ENCODE assay signal across 11 cellular contexts in the genomic region with DNA sequence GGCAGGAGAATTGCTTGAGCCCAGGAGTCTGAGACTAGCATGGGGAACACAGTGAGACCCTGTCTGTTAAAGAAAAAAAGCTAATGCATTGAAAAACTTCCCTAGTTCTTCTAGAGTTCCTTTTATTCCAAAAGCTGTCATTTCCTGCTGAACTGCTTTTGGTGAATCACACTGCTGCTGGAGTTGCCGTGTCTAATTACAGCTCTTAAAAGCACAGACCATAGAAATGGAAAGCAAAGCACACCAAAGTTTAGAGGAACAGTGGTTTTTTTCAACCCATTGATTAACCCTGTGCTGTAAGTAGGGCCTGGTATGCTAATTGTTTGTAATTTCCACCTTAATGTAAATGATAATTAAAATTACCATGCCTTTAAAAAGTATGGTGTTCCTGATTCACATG. TPM values are rescaled to one million over a fixed set of nuclear protein-coding genes. Genes with fewer than 3 reads are reported as not detected.
DNase-seq lines count a peak whose midpoint lies in the region; ATAC-seq and TF ChIP-seq lines count a peak whose summit lies in the region.
"Had no signal": no experiment of that assay in that cellular context is flagged by ENCODE, and none has a peak within 500 bp of the region (broad histone marks: within the 10 kb centered on the region; RNA-seq: fewer than 3 reads in every experiment).

No MANE protein-coding gene starts in this region.

- H3K9me3 Mint-ChIP-seq in H9: peaks cover 2 to 4% of the 10 kb centered on the region in 2 experiments; a peak in 1 of 5 replicates
- no peaks in the 10 kb centered on the region for H3K9me3 Mint-ChIP-seq in stimulated activated effector memory CD8-positive, alpha-beta T cell treated with anti-CD3 and anti-CD28 coated beads, Interleukin-12 subunit alpha, Interleukin-12 subunit beta, amount 100 ng/mL, for 72 hours
- H3K9me3 Mint-ChIP-seq: activated naive CD4-positive, alpha-beta T cell treated with anti-CD3 and anti-CD28 coated beads, Interleukin-2, amount 50 U/mL, for 24 hours had no signal

- H3K14ac ChIP-seq in H9 (ENCODE audit: insufficient read depth, low read length): no peak overlapping the region

- H4K20me1 ChIP-seq in H9 (ENCODE audit: control insufficient read depth, insufficient read depth, insufficient read length) (no peaks in the 10 kb centered on the region), osteoblast (ENCODE audit: insufficient read depth, low read length) (no peaks in the 10 kb centered on the region)

- H3T11ph ChIP-seq in H9 (ENCODE audit: low read length): no peak overlapping the region

- peaks cover 46 to 55% of the 10 kb centered on the region in 2 experiments for H3K4me1 Mint-ChIP-seq in H9
- H3K4me1 Mint-ChIP-seq in stimulated activated effector memory CD8-positive, alpha-beta T cell treated with anti-CD3 and anti-CD28 coated beads, Interleukin-12 subunit alpha, Interleukin-12 subunit beta, amount 100 ng/mL, for 72 hours: peaks cover 21% of the 10 kb centered on the region

- H3K23me2 ChIP-seq in H9 (ENCODE audit: insufficient read length, low read depth, low read length, poor library complexity, severe bottlenecking): no peaks in the 10 kb centered on the region

- 0 out of 2 replicates have a peak, but pooled peaks cover 2% of the 10 kb centered on the region for H3K79me2 ChIP-seq in H9 (ENCODE audit: insufficient read depth, low read length)
- peaks cover 56% of the 10 kb centered on the region for H3K79me2 ChIP-seq in osteoblast (ENCODE audit: insufficient read depth, low read length)

- no peak overlapping the region for H3K9ac ChIP-seq in H9 (ENCODE audit: extremely low read depth, insufficient read length, low read length)

- no peak overlapping the region for H2BK12ac ChIP-seq in H9 (ENCODE audit: insufficient read length, low read depth, low read length)

- H3K4me1 ChIP-seq in H9 (ENCODE audit: insufficient read depth, low read length) (peaks cover 12% of the 10 kb centered on the region), RWPE2 (ENCODE audit: insufficient read depth, poor library complexity, severe bottlenecking) (peaks cover 12% of the 10 kb centered on the region), osteoblast (ENCODE audit: insufficient read depth, low read length) (peaks cover 37% of the 10 kb centered on the region)

- H3K27ac ChIP-seq in H9 (ENCODE audit: insufficient read length, low read depth, low read length): peak overlapping the region; percentile 21
- peak overlapping the region; percentile 55 for H3K27ac ChIP-seq in RWPE2 (ENCODE audit: poor library complexity, severe bottlenecking)
- peak overlapping the region; percentile 87 for H3K27ac ChIP-seq in osteoblast (ENCODE audit: low read depth, low read length)
- H3K27ac ChIP-seq: WERI-Rb-1 had no signal

- no peak overlapping the region for H2BK5ac ChIP-seq in H9 (ENCODE audit: insufficient read length, low read length)

- no peak overlapping the region for H2AK5ac ChIP-seq in H9 (ENCODE audit: insufficient read length, low read length)

- no peak overlapping the region for H3K23ac ChIP-seq in H9 (ENCODE audit: insufficient read length, low read depth, low read length)

- H3K18ac ChIP-seq in H9 (ENCODE audit: insufficient read length, low read depth, low read length): no peak overlapping the region

- no peak overlapping the region for H2BK120ac ChIP-seq in H9 (ENCODE audit: low read depth, low read length, poor library complexity, severe bottlenecking)

- no peak overlapping the region for H3K4me3 Mint-ChIP-seq in H9
- H3K4me3 Mint-ChIP-seq in stimulated activated effector memory CD8-positive, alpha-beta T cell treated with anti-CD3 and anti-CD28 coated beads, Interleukin-12 subunit alpha, Interleukin-12 subunit beta, amount 100 ng/mL, for 72 hours: no peak overlapping the region
- H3K4me3 Mint-ChIP-seq: activated naive CD4-positive, alpha-beta T cell treated with anti-CD3 and anti-CD28 coated beads, Interleukin-2, amount 50 U/mL, for 24 hours had no signal

- H3K9me3 ChIP-seq in H9 (ENCODE audit: control insufficient read depth, low read depth, low read length) (no peaks in the 10 kb centered on the region), RWPE2 (ENCODE audit: severe bottlenecking) (no peaks in the 10 kb centered on the region), osteoblast (ENCODE audit: low read depth, low read length) (no peaks in the 10 kb centered on the region)

- H3K4ac ChIP-seq in H9 (ENCODE audit: low read depth, low read length): no peak overlapping the region

- no peak overlapping the region for H2AFZ ChIP-seq in H9 (ENCODE audit: low read length)
- H2AFZ ChIP-seq in osteoblast (ENCODE audit: low read length): no peak overlapping the region

- H3K36me3 Mint-ChIP-seq in H9 (ENCODE audit: insufficient read depth in 1 of 3, low read depth in 3 of 3): peaks cover 9 to 43% (median 32%) of the 10 kb centered on the region in 3 experiments
- H3K36me3 Mint-ChIP-seq in stimulated activated effector memory CD8-positive, alpha-beta T cell treated with anti-CD3 and anti-CD28 coated beads, Interleukin-12 subunit alpha, Interleukin-12 subunit beta, amount 100 ng/mL, for 72 hours: peaks cover 42% of the 10 kb centered on the region

- DNase-seq in H9: no peak
- no peak for DNase-seq in RWPE2 (ENCODE audit: low spot score)
- peak; percentile 37 for DNase-seq in fibroblast of gingiva (ENCODE audit: low read depth)
- no peak for DNase-seq in osteoblast (ENCODE audit: insufficient read length, low spot score, missing footprints)
- no peak for DNase-seq in stimulated activated effector memory CD8-positive, alpha-beta T cell treated with anti-CD3 and anti-CD28 coated beads, Interleukin-12 subunit alpha, Interleukin-12 subunit beta, amount 100 ng/mL, for 72 hours (ENCODE audit: low spot score in 2 of 2)
- DNase-seq: stimulated activated naive CD4-positive, alpha-beta T cell; WERI-Rb-1 had no signal

- H4K8ac ChIP-seq in H9 (replicated peaks; ENCODE audit: insufficient read length, low read depth, low read length): no peak overlapping the region

- H3K4me2 ChIP-seq in H9 (ENCODE audit: insufficient read depth, insufficient read length, low read length) (no peak overlapping the region), osteoblast (ENCODE audit: insufficient read depth, low read length) (peak overlapping the region; percentile 57)

- H3K4me3 ChIP-seq in RWPE2 (ENCODE audit: severe bottlenecking): no peak overlapping the region
- H3K4me3 ChIP-seq in osteoblast (ENCODE audit: insufficient read depth, low read length): peak overlapping the region; percentile 1

- peak overlapping the region; percentile 61 to 93 (median 82); a peak in 6 of 7 replicates for H3K27ac Mint-ChIP-seq in H9
- H3K27ac Mint-ChIP-seq in stimulated activated effector memory CD8-positive, alpha-beta T cell treated with anti-CD3 and anti-CD28 coated beads, Interleukin-12 subunit alpha, Interleukin-12 subunit beta, amount 100 ng/mL, for 72 hours: no peak overlapping the region
- H3K27ac Mint-ChIP-seq: activated naive CD4-positive, alpha-beta T cell treated with anti-CD3 and anti-CD28 coated beads, Interleukin-2, amount 50 U/mL, for 24 hours had no signal

- WGBS in H9 (ENCODE audit: extremely low coverage, insufficient read length, low lambda C conversion rate): no CpG with 5 or more reads among the region's 1 CpG

- H3K36me3 ChIP-seq in RWPE2 (ENCODE audit: low read depth) (peaks cover 39% of the 10 kb centered on the region), osteoblast (ENCODE audit: insufficient read depth, low read length) (peaks cover 87% of the 10 kb centered on the region)

- H4K5ac ChIP-seq in H9 (ENCODE audit: insufficient read length, low read depth, low read length): no peak overlapping the region

- ATAC-seq in RWPE2 (ENCODE audit: low read depth) (peak; percentile 89), GM19463 (IDR thresholded peaks at IDR 0.05; ENCODE audit: unreplicated experiment) (no peak), GM21367 (IDR thresholded peaks at IDR 0.05; ENCODE audit: unreplicated experiment) (no peak), HG03280 (IDR thresholded peaks at IDR 0.05; ENCODE audit: unreplicated experiment) (no peak)
- ATAC-seq in stimulated activated effector memory CD8-positive, alpha-beta T cell treated with anti-CD3 and anti-CD28 coated beads, Interleukin-12 subunit alpha, Interleukin-12 subunit beta, amount 100 ng/mL, for 72 hours: no peak

- no peak overlapping the region for H4K91ac ChIP-seq in H9 (ENCODE audit: insufficient read length, low read depth, low read length)

- H3K79me1 ChIP-seq in H9 (ENCODE audit: insufficient read depth, low read depth, low read length, poor library complexity, severe bottlenecking): no peaks in the 10 kb centered on the region

- H2BK15ac ChIP-seq in H9 (ENCODE audit: low read depth, low read length): no peak overlapping the region

- H2BK20ac ChIP-seq in H9 (ENCODE audit: low read depth, low read length, poor library complexity, severe bottlenecking): no peak overlapping the region

- H3K27me3 Mint-ChIP-seq in H9 (ENCODE audit: low read depth): no peaks in the 10 kb centered on the region
- H3K27me3 Mint-ChIP-seq: activated naive CD4-positive, alpha-beta T cell treated with anti-CD3 and anti-CD28 coated beads, Interleukin-2, amount 50 U/mL, for 24 hours had no signal

- H3K27me3 ChIP-seq in H9 (ENCODE audit: insufficient read depth, low read length) (no peaks in the 10 kb centered on the region), RWPE2 (ENCODE audit: insufficient read depth, poor library complexity, severe bottlenecking) (no peaks in the 10 kb centered on the region), osteoblast (ENCODE audit: insufficient read depth, low read length) (no peaks in the 10 kb centered on the region)

- H3K56ac ChIP-seq in H9 (ENCODE audit: insufficient read length, low read depth, low read length): no peak overlapping the region

- no peak for TF ChIP-seq CTCF in H9 (conservative IDR thresholded peaks at IDR 0.05)
- TF ChIP-seq CTCF in RWPE2 (IDR thresholded peaks at IDR 0.05; ENCODE audit: poor library complexity, severe bottlenecking): no peak
- TF ChIP-seq CTCF in osteoblast (IDR thresholded peaks at IDR 0.05; ENCODE audit: extremely low read depth, low read depth, low read length): no peak

RNA-seq across cellular contexts. Expression of a gene that starts 52.4 kb away (rescaled TPM):
- total RNA-seq in H9 (2021) (72.6 and 77.3 TPM in 2 replicates), osteoblast (456 and 473 TPM in 2 replicates)

Comparison
In these comparisons a context has a peak if more than half of its experiments do, and no peak if none do; other contexts are left out.
1. H3K27ac ChIP-seq: peak in every context shown above with its lines; median percentile 87 in osteoblast; 55 in RWPE2; 21 in H9.